Comparison of ENCODE assay signal across 30 cellular contexts in the genomic region with DNA sequence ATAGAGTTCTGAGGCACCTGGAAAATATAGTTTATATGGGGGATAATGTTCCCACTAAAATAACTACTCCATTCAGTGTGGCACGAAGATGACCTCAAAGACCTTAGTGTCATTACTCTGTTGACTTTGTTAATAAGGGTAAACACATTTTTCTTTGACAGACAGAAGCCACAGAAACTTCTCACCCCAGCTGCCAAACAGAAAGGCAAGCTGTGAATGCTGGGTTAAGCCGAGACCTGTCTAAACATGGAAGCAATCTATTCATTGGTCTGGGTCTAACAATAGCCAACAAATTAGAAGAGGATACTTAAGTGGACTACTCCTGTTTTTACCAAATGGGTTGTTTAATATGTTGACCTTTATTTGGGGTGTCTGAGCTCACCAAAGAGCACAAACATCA.
DNase-seq lines count a peak whose midpoint lies in the region; ATAC-seq lines count a peak whose summit lies in the region.
"Had no signal": no experiment of that assay in that cellular context is flagged by ENCODE, and none has a peak within 500 bp of the region (broad histone marks: within the 10 kb centered on the region; RNA-seq: fewer than 3 reads in every experiment).

No MANE protein-coding gene starts in this region.

- peaks cover 0 to 2% of the 10 kb centered on the region in 2 donors for H3K4me1 ChIP-seq in neuronal stem cell (ENCODE audit: control insufficient read depth in 2 of 2, insufficient read depth in 1 of 2, low read depth in 1 of 2, low read length in 2 of 2)
- H3K4me1 ChIP-seq: pancreas had no signal

- H3K4me3 ChIP-seq in neuronal stem cell (ENCODE audit: low read length in 2 of 2): no peak overlapping the region
- H3K4me3 ChIP-seq: body of pancreas, MG63, pancreas, smooth muscle cell had no signal

- H2BK120ac ChIP-seq in neuronal stem cell (ENCODE audit: low read depth, low read length): no peak overlapping the region

- DNase-seq in NCI-H2107 treated with DMSO at 0.1 percent for 48 hours (lab: John Stamatoyannopoulos, UW; ENCODE audit: unreplicated experiment): peak; percentile 24
- DNase-seq in NCI-H2107 (lab: John Stamatoyannopoulos, UW): no peak
- DNase-seq in NCI-H146 treated with DMSO at 0.1 percent for 48 hours (lab: John Stamatoyannopoulos, UW; ENCODE audit: unreplicated experiment): peak; percentile 51
- DNase-seq in NCI-H510A treated with DMSO at 0.1 percent for 48 hours (lab: John Stamatoyannopoulos, UW): peak; percentile 68
- DNase-seq in myocyte (ENCODE audit: low read depth): peak; percentile 22
- DNase-seq in neuronal stem cell (ENCODE audit: low spot score): no peak
- no peak for DNase-seq in GM03348 (ENCODE audit: low spot score)
- DNase-seq: activated CD4-positive, alpha-beta T cell treated with anti-CD3 and anti-CD28 coated beads, Interleukin-2, amount 10 ng/mL, durations not matched to agents 7 days and 5 days; activated CD8-positive, alpha-beta memory T cell treated with anti-CD3 and anti-CD28 coated beads, Interleukin-2, amount 10 ng/mL, durations not matched to agents 7 days and 5 days; activated naive CD4-positive, alpha-beta T cell; activated T-cell treated with anti-CD3 and anti-CD28 coated beads, Interleukin-2, amount 50 U/mL, for 48 hours; body of pancreas; CD4-positive, CD25-positive, alpha-beta regulatory T cell; cerebellar nuclear complex; H9; hippocampal formation; KBM-7; left cardiac atrium; MG63; NCI-H2171 treated with DMSO at 0.1 percent for 48 hours; nephron progenitor cell; pancreas; retina; SIG-M5; stimulated activated CD4-positive, alpha-beta T cell treated with anti-CD3 and anti-CD28 coated beads, Interleukin-2, amount 100 ng/mL, for 48 hours; SW 1271; trophoblast cell had no signal

- no peak overlapping the region for H2AK5ac ChIP-seq in neuronal stem cell (ENCODE audit: low read depth, low read length)

- H3K27me3 ChIP-seq in neuronal stem cell (ENCODE audit: control insufficient read depth in 3 of 3, insufficient read depth in 3 of 3, low read depth in 1 of 3, low read length in 3 of 3): peaks cover 0 to 4% (median 0%) of the 10 kb centered on the region in 3 experiments
- H3K27me3 ChIP-seq: body of pancreas, MG63, pancreas had no signal

- H3K4ac ChIP-seq in neuronal stem cell (ENCODE audit: low read length): no peak overlapping the region

- no peak overlapping the region for H3K27ac ChIP-seq in neuronal stem cell (replicated peaks; ENCODE audit: low read length)
- H3K27ac ChIP-seq: body of pancreas, pancreas had no signal

- H2BK5ac ChIP-seq in neuronal stem cell (ENCODE audit: low read length): no peak overlapping the region

- H3K4me2 ChIP-seq in neuronal stem cell (ENCODE audit: insufficient read depth, low read length, poor library complexity, severe bottlenecking): no peak overlapping the region
- H3K4me2 ChIP-seq: smooth muscle cell had no signal

- no peak overlapping the region for H3K18ac ChIP-seq in neuronal stem cell (ENCODE audit: low read length)

- no peak overlapping the region for H3K14ac ChIP-seq in neuronal stem cell (ENCODE audit: low read length)

- no peaks in the 10 kb centered on the region for H3K9me3 ChIP-seq in neuronal stem cell (replicated peaks in 1 of 2; ENCODE audit: control insufficient read depth in 2 of 2, insufficient read depth in 1 of 2, low read depth in 1 of 2, low read length in 2 of 2)
- H3K9me3 ChIP-seq: body of pancreas, MG63, pancreas had no signal

- no peak overlapping the region for H4K91ac ChIP-seq in neuronal stem cell (ENCODE audit: low read depth, low read length, poor library complexity)

- no peak overlapping the region for H3K23ac ChIP-seq in neuronal stem cell (ENCODE audit: low read depth, low read length, poor library complexity)

- H3K36me3 ChIP-seq in neuronal stem cell (replicated peaks in 1 of 2; ENCODE audit: control insufficient read depth in 2 of 2, insufficient read depth in 2 of 2, low read length in 2 of 2): no peaks in the 10 kb centered on the region
- H3K36me3 ChIP-seq: MG63, pancreas had no signal

- no peak overlapping the region for H3K9ac ChIP-seq in neuronal stem cell (ENCODE audit: low read depth, low read length, poor library complexity)

- no peak overlapping the region for H2AFZ ChIP-seq in neuronal stem cell (ENCODE audit: low read length)

- H4K8ac ChIP-seq in neuronal stem cell (ENCODE audit: low read depth, low read length): no peak overlapping the region

- no peak overlapping the region for H2BK15ac ChIP-seq in neuronal stem cell (ENCODE audit: low read length)

- H3K79me1 ChIP-seq in neuronal stem cell (ENCODE audit: low read depth, low read length): no peaks in the 10 kb centered on the region

- H2BK12ac ChIP-seq in neuronal stem cell (ENCODE audit: low read length): no peak overlapping the region

- ATAC-seq in HG03045 (IDR thresholded peaks at IDR 0.05; ENCODE audit: unreplicated experiment): no peak
- ATAC-seq: activated CD8-positive, alpha-beta memory T cell treated with anti-CD3 and anti-CD28 coated beads, Interleukin-2, amount 10 ng/mL, durations not matched to agents 7 days and 5 days; body of pancreas; left cardiac atrium; Panc1 had no signal

- no CpG with 5 or more reads among the region's 2 CpGs for WGBS in neuronal stem cell (ENCODE audit: extremely low coverage in 2 of 2, insufficient read length in 2 of 2, insufficient replicate concordance in 1 of 2), 2 donors

Comparison
In these comparisons a context has a peak if more than half of its experiments do, and no peak if none do; other contexts are left out.
1. DNase-seq: peak in NCI-H2107 treated with DMSO at 0.1 percent for 48 hours (single experiment), NCI-H146 treated with DMSO at 0.1 percent for 48 hours (single experiment), NCI-H510A treated with DMSO at 0.1 percent for 48 hours (single experiment) and myocyte (single experiment); none in NCI-H2107 (single experiment), neuronal stem cell (single experiment) and GM03348 (single experiment).